ENCODE assay signal across 25 cellular contexts in the genomic region with DNA sequence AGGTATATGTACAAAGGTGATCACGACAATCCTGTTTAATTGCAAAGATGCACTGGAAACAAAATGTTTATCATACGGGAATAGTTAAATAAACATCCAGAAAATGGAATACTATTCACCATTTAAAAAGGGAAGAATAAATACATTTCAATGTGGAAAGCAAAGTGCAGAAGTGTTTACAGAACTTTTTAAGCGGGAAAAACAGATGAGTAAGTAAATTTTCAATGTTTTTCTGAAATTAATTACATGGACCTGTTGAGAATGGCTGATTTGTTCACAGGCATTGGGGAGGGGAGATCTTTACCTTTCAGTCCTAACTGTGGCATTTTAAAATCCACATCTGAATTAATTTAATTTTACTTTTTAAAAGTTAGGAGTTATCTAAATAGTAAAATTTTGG. TPM values are rescaled to one million over a fixed set of nuclear protein-coding genes. Genes with fewer than 3 reads are reported as not detected.
A peak's percentile ranks its signal among the peaks of the same experiment; 100 is the strongest.
DNase-seq lines count a peak whose midpoint lies in the region; ATAC-seq, FAIRE-seq and TF ChIP-seq lines count a peak whose summit lies in the region.
"Had no signal": no experiment of that assay in that cellular context is flagged by ENCODE, and none has a peak within 500 bp of the region (broad histone marks: within the 10 kb centered on the region; RNA-seq: fewer than 3 reads in every experiment).

No MANE protein-coding gene starts in this region.

- FAIRE-seq in GM19239 (lab: Jason Lieb, UNC): peak; percentile 73

- H4K20me1 ChIP-seq in KMS-11 (ENCODE audit: insufficient read depth): peaks cover 58% of the 10 kb centered on the region

- no peak overlapping the region for H2AFZ ChIP-seq in KMS-11 (ENCODE audit: low read depth)
- H2AFZ ChIP-seq: PC-9 had no signal

- POLR2A ChIA-PET in activated CD4-positive, alpha-beta memory T cell treated with anti-CD3 and anti-CD28 coated beads for 36 hours (lab: Charles Lee): no interaction called here

- H3K4me3 ChIP-seq in KMS-11 (IDR thresholded peaks at IDR 0.05; ENCODE audit: insufficient read depth, low read depth, low read length) (no peak overlapping the region), neutrophil (ENCODE audit: low read depth in 1 of 2, low read length in 1 of 2) (no peak overlapping the region)
- H3K4me3 ChIP-seq: PC-9, SJCRH30 had no signal

- DNase-seq in GM19239 (ENCODE audit: insufficient read length, low spot score) (no peak), T-helper 17 cell (no peak), iPS-NIHi7 (ENCODE audit: extremely low spot score) (no peak), DMS79 (lab: John Stamatoyannopoulos, UW) (no peak), inferior parietal cortex (ENCODE audit: extremely low spot score) (no peak)
- DNase-seq in activated CD4-positive, alpha-beta memory T cell treated with anti-CD3 and anti-CD28 coated beads for 36 hours: no peak
- DNase-seq: Calu3; CD8-positive, alpha-beta memory T cell; DMS153; GOT3; HCEC 1CT; IMR-90; NCI-H1092 treated with DMSO at 0.1 percent for 48 hours; NCI-H1436 treated with DMSO at 0.1 percent for 48 hours; NCI-H1930; NCI-H2107; NCI-H524 treated with DMSO at 0.1 percent for 48 hours; NCI-H774; PC-9; SJCRH30 had no signal

- H3K27ac Mint-ChIP-seq in T-helper 17 cell: peak overlapping the region; percentile 45
- no peak overlapping the region for H3K27ac Mint-ChIP-seq in activated CD4-positive, alpha-beta memory T cell treated with anti-CD3 and anti-CD28 coated beads for 36 hours

- H3K4me1 Mint-ChIP-seq in T-helper 17 cell: peaks cover 49% of the 10 kb centered on the region
- peaks cover 69% of the 10 kb centered on the region for H3K4me1 Mint-ChIP-seq in activated CD4-positive, alpha-beta memory T cell treated with anti-CD3 and anti-CD28 coated beads for 36 hours (ENCODE audit: low read depth)

- H3K27me3 ChIP-seq in KMS-11 (ENCODE audit: insufficient read depth, low read depth) (no peaks in the 10 kb centered on the region), neutrophil (no peaks in the 10 kb centered on the region)
- H3K27me3 ChIP-seq: SJCRH30 had no signal

- H3K9me3 ChIP-seq in T-helper 17 cell (ENCODE audit: control insufficient read depth, low read length, poor library complexity, severe bottlenecking): no peaks in the 10 kb centered on the region
- H3K9me3 ChIP-seq in neutrophil: no peaks in the 10 kb centered on the region
- H3K9me3 ChIP-seq: SJCRH30 had no signal

- peaks cover 8% of the 10 kb centered on the region for H3K36me3 Mint-ChIP-seq in T-helper 17 cell (ENCODE audit: low read depth)
- peaks cover 32% of the 10 kb centered on the region for H3K36me3 Mint-ChIP-seq in activated CD4-positive, alpha-beta memory T cell treated with anti-CD3 and anti-CD28 coated beads for 36 hours

- TF ChIP-seq CTCF in KMS-11 (conservative IDR thresholded peaks at IDR 0.05; ENCODE audit: low read depth, low read length) (no peak), neutrophil (IDR thresholded peaks at IDR 0.05) (no peak)

- H3K27ac ChIP-seq in KMS-11: no peak overlapping the region
- H3K27ac ChIP-seq in neutrophil: peak overlapping the region; percentile 96
- H3K27ac ChIP-seq: C4-2B, PC-9, SJCRH30 had no signal

- intact Hi-C loops in activated CD4-positive, alpha-beta memory T cell treated with anti-CD3 and anti-CD28 coated beads for 36 hours (cut with micrococcal nuclease): loop anchor here (5.0 kb wide), 1 partner anchor 983 kb away; a partner anchor contains a TSS

- H3K4me3 Mint-ChIP-seq in T-helper 17 cell: no peak overlapping the region
- no peak overlapping the region for H3K4me3 Mint-ChIP-seq in activated CD4-positive, alpha-beta memory T cell treated with anti-CD3 and anti-CD28 coated beads for 36 hours

- H3K4me1 ChIP-seq in KMS-11 (ENCODE audit: low read depth, poor library complexity, severe bottlenecking): peaks cover 68% of the 10 kb centered on the region
- H3K4me1 ChIP-seq in neutrophil (ENCODE audit: control insufficient read depth in 1 of 2, insufficient read depth in 1 of 2, low read depth in 1 of 2, low read length in 1 of 2): peaks cover 56 to 64% of the 10 kb centered on the region in 2 experiments
- H3K4me1 ChIP-seq: SJCRH30 had no signal

- H3K79me2 ChIP-seq in KMS-11 (ENCODE audit: insufficient read depth, low read depth): peaks cover 93% of the 10 kb centered on the region

- no peaks in the 10 kb centered on the region for H3K27me3 Mint-ChIP-seq in T-helper 17 cell
- H3K27me3 Mint-ChIP-seq in activated CD4-positive, alpha-beta memory T cell treated with anti-CD3 and anti-CD28 coated beads for 36 hours: no peaks in the 10 kb centered on the region
- H3K27me3 Mint-ChIP-seq: CD8-positive, alpha-beta memory T cell had no signal

- H3K9ac ChIP-seq in KMS-11: no peak overlapping the region

- no peaks in the 10 kb centered on the region for H3K9me3 Mint-ChIP-seq in activated CD4-positive, alpha-beta memory T cell treated with anti-CD3 and anti-CD28 coated beads for 36 hours
- H3K9me3 Mint-ChIP-seq: CD8-positive, alpha-beta memory T cell had no signal

- CTCF ChIA-PET in activated CD4-positive, alpha-beta memory T cell treated with anti-CD3 and anti-CD28 coated beads for 36 hours (lab: Charles Lee): no interaction called here

- ATAC-seq in T-helper 17 cell: no peak
- ATAC-seq: Right ventricle myocardium inferior, SK-N-SH treated with all-trans-retinoic acid at 6 μM for 48 hours had no signal

- peak overlapping the region; percentile 53 for H3K4me2 ChIP-seq in KMS-11
- H3K4me2 ChIP-seq: PC-9 had no signal

- 0 out of 2 replicates have a peak, but pooled peaks cover 5% of the 10 kb centered on the region for H3K36me3 ChIP-seq in KMS-11 (ENCODE audit: insufficient read depth)
- H3K36me3 ChIP-seq in neutrophil: peaks cover 4% of the 10 kb centered on the region

RNA-seq across cellular contexts. Expression of a gene that starts 7.1 kb away (rescaled TPM):
- total RNA-seq in T-helper 17 cell: 100 to 1,000 TPM; 104 to 193 TPM
- total RNA-seq in activated CD4-positive, alpha-beta memory T cell treated with anti-CD3 and anti-CD28 coated beads for 36 hours: 100 to 1,000 TPM; 138 to 143 TPM
